In the genomic region with DNA sequence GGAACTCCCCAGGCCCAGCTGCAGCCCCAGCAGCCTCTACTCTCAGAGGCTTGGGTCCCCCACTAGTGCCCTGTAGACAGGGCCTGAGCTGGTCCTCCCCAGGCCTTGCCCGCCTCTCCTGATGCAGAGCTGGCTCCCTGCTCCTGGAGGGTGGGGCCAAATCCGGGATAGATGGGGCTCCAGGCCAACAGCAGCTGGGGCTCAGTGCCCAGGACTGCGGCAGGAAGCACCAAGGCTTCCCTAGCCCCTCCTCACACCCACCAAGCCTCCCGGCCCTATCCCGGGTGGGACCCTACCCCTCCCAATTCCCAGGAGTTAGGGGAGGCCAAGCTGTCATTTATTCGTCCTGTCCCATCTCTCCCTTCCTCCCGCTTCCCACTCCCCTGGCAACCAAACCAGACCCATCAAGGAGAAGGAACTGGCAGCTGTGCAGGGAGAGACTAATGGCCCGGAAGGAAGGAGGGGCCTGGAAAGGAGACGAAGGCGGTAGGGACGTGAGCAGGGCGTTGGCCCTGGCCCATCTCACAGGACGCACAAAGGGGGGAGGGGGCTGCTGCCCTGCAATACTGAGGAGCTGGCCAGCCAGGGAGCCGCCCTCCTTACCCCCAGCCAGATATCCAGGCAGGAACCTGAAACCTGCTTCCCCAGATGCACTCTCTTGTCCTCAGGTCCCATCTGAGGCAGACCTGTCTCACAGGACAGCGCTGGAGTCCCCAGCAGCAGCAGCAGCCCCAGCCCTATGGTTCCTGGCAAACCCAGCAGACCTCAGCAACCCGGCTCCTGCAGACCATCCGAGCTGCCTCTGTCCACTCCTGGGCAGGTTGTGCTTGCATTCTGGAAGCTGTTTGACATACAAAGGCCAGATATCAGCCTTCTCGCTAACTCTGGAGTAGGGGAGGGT, we compare ENCODE assay signal across 1 cellular context.
TF ChIP-seq lines count a peak whose summit lies in the region.

No MANE protein-coding gene starts in this region.

TF ChIP-seq in SK-N-SH, 30 proteins besides CTCF, POLR2A, EP300 and RAD21:
- TF ChIP-seq, protein P1, sequence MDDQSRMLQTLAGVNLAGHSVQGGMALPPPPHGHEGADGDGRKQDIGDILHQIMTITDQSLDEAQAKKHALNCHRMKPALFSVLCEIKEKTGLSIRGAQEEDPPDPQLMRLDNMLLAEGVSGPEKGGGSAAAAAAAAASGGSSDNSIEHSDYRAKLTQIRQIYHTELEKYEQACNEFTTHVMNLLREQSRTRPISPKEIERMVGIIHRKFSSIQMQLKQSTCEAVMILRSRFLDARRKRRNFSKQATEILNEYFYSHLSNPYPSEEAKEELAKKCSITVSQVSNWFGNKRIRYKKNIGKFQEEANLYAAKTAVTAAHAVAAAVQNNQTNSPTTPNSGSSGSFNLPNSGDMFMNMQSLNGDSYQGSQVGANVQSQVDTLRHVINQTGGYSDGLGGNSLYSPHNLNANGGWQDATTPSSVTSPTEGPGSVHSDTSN (IDR thresholded peaks at IDR 0.05): peak; percentile 61
- no peak for TF ChIP-seq TEAD4 (IDR thresholded peaks at IDR 0.05; ENCODE audit: borderline replicate concordance, insufficient read depth)
- TF ChIP-seq, protein P2, sequence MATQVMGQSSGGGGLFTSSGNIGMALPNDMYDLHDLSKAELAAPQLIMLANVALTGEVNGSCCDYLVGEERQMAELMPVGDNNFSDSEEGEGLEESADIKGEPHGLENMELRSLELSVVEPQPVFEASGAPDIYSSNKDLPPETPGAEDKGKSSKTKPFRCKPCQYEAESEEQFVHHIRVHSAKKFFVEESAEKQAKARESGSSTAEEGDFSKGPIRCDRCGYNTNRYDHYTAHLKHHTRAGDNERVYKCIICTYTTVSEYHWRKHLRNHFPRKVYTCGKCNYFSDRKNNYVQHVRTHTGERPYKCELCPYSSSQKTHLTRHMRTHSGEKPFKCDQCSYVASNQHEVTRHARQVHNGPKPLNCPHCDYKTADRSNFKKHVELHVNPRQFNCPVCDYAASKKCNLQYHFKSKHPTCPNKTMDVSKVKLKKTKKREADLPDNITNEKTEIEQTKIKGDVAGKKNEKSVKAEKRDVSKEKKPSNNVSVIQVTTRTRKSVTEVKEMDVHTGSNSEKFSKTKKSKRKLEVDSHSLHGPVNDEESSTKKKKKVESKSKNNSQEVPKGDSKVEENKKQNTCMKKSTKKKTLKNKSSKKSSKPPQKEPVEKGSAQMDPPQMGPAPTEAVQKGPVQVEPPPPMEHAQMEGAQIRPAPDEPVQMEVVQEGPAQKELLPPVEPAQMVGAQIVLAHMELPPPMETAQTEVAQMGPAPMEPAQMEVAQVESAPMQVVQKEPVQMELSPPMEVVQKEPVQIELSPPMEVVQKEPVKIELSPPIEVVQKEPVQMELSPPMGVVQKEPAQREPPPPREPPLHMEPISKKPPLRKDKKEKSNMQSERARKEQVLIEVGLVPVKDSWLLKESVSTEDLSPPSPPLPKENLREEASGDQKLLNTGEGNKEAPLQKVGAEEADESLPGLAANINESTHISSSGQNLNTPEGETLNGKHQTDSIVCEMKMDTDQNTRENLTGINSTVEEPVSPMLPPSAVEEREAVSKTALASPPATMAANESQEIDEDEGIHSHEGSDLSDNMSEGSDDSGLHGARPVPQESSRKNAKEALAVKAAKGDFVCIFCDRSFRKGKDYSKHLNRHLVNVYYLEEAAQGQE (IDR thresholded peaks at IDR 0.05; ENCODE audit: low read depth, low read length): no peak
